ENCODE assay signal across 9 cellular contexts in genomic region chr17:42276359-42276608, GRCh38. TPM values are rescaled to one million over a fixed set of nuclear protein-coding genes. Genes with fewer than 3 reads are reported as not detected.
DNase-seq lines count a peak whose midpoint lies in the region; ATAC-seq, FAIRE-seq and TF ChIP-seq lines count a peak whose summit lies in the region.
"Had no signal": no experiment of that assay in that cellular context is flagged by ENCODE, and none has a peak within 500 bp of the region (broad histone marks: within the 10 kb centered on the region; RNA-seq: fewer than 3 reads in every experiment).

Gene STAT5B (minus strand): TSS chr17:42276391. CDS start chr17:42232127, 44,264 bp downstream.

- peak within 1 kb of the TSS; percentile 86 for H2AFZ ChIP-seq in astrocyte (ENCODE audit: low read depth, low read length)

- H3K4me1 Mint-ChIP-seq in CD8-positive, alpha-beta memory T cell = peaks cover 45 to 53% (median 49%) of the 10 kb centered on the region in 3 donors
- peaks cover 16% of the 10 kb centered on the region for H3K4me1 Mint-ChIP-seq in astrocyte (ENCODE audit: low read depth, unreplicated experiment)

- peak within 1 kb of the TSS; percentile 85 for H3K27ac ChIP-seq in CD8-positive, alpha-beta memory T cell (ENCODE audit: low read depth, low read length)
- peak within 1 kb of the TSS; percentile 75 for H3K27ac ChIP-seq in astrocyte (ENCODE audit: low read depth, low read length)

- H3K36me3 ChIP-seq in CD8-positive, alpha-beta memory T cell (ENCODE audit: insufficient read depth, low read length) = no peaks in the 10 kb centered on the region
- H3K36me3 ChIP-seq in astrocyte (ENCODE audit: insufficient read depth, low read length) = no peaks in the 10 kb centered on the region

- no peak for FAIRE-seq in astrocyte (lab: Jason Lieb, UNC)
- FAIRE-seq: endometrium had no signal

- no peaks in the 10 kb centered on the region for H3K27me3 Mint-ChIP-seq in CD8-positive, alpha-beta memory T cell
- peaks cover 9% of the 10 kb centered on the region for H3K27me3 Mint-ChIP-seq in astrocyte (ENCODE audit: low read depth, unreplicated experiment)

- H3K9me3 ChIP-seq in CD8-positive, alpha-beta memory T cell (ENCODE audit: low read length) = no peaks in the 10 kb centered on the region
- no peaks in the 10 kb centered on the region for H3K9me3 ChIP-seq in astrocyte (ENCODE audit: insufficient read depth, low read depth, low read length)

- CTCF ChIA-PET in CD8-positive, alpha-beta memory T cell (lab: Charles Lee) = no interaction called here

- H3K36me3 Mint-ChIP-seq in CD8-positive, alpha-beta memory T cell = peaks cover 0 to 16% (median 0%) of the 10 kb centered on the region in 3 donors
- no peaks in the 10 kb centered on the region for H3K36me3 Mint-ChIP-seq in astrocyte (ENCODE audit: low read depth, unreplicated experiment)

- ATAC-seq in GM19463 (IDR thresholded peaks at IDR 0.05; ENCODE audit: unreplicated experiment) (peak; percentile 75), HG03378 (IDR thresholded peaks at IDR 0.05; ENCODE audit: unreplicated experiment) (no peak)

- DNase-seq in CD8-positive, alpha-beta memory T cell = peak; percentile 56 to 81 (median 73)
- DNase-seq in KG1 (lab: John Stamatoyannopoulos, UW) = peak; percentile 18
- DNase-seq in astrocyte (ENCODE audit: low read depth) = peak; percentile 33
- DNase-seq in hepatic stellate cell (ENCODE audit: low spot score) = peak; percentile 88
- peak; percentile 66 for DNase-seq in putamen (ENCODE audit: low spot score)

- peaks cover 43% of the 10 kb centered on the region for H4K20me1 ChIP-seq in astrocyte (ENCODE audit: insufficient read depth, low read length)

- H3K9me3 Mint-ChIP-seq in CD8-positive, alpha-beta memory T cell = no peaks in the 10 kb centered on the region
- H3K9me3 Mint-ChIP-seq in astrocyte (ENCODE audit: unreplicated experiment) = no peaks in the 10 kb centered on the region

- H3K27me3 ChIP-seq in CD8-positive, alpha-beta memory T cell (ENCODE audit: insufficient read depth, low read length, poor library complexity, severe bottlenecking) = no peaks in the 10 kb centered on the region
- no peaks in the 10 kb centered on the region for H3K27me3 ChIP-seq in astrocyte (ENCODE audit: insufficient read depth, low read length)

- peaks cover 46% of the 10 kb centered on the region for H3K79me2 ChIP-seq in astrocyte (ENCODE audit: insufficient read depth, low read length)

- H3K4me3 Mint-ChIP-seq in CD8-positive, alpha-beta memory T cell = peak within 1 kb of the TSS; percentile 93 to 99 (median 98)
- H3K4me3 Mint-ChIP-seq in astrocyte (ENCODE audit: unreplicated experiment) = peak within 1 kb of the TSS; percentile 94

- no peak for TF ChIP-seq CTCF in astrocyte (IDR thresholded peaks at IDR 0.05; ENCODE audit: insufficient read depth, low read depth, low read length)

- peak within 1 kb of the TSS; percentile 94 to 99 (median 97) for H3K27ac Mint-ChIP-seq in CD8-positive, alpha-beta memory T cell
- H3K27ac Mint-ChIP-seq in astrocyte (ENCODE audit: unreplicated experiment) = peak within 1 kb of the TSS; percentile 88

- H3K4me1 ChIP-seq in CD8-positive, alpha-beta memory T cell (ENCODE audit: insufficient read depth, low read length) = peaks cover 47% of the 10 kb centered on the region
- peaks cover 16% of the 10 kb centered on the region for H3K4me1 ChIP-seq in astrocyte (ENCODE audit: insufficient read depth, low read length)

- peak within 1 kb of the TSS; percentile 99 for H3K4me2 ChIP-seq in astrocyte (ENCODE audit: low read length)

- peak within 1 kb of the TSS; percentile 85 for H3K9ac ChIP-seq in astrocyte (ENCODE audit: low read length)

- intact Hi-C loops in T-helper 2 cell treated with Interferon-gamma antibody and Interleukin-4, amounts not matched to agents 100 ng/mL and 5 ng/mL, for 36 hours (cut with micrococcal nuclease) = no loop called here

- POLR2A ChIA-PET in CD8-positive, alpha-beta memory T cell (lab: Charles Lee) = interaction anchor here (1.0 to 5.3 kb wide), 3 partner anchors 9 to 26 kb away, joined by 4 to 47 read pairs (median 42); partner anchors contain the start of gene STAT5A

- H3K4me3 ChIP-seq in CD8-positive, alpha-beta memory T cell (ENCODE audit: low read length) = peak within 1 kb of the TSS; percentile 75
- peak within 1 kb of the TSS; percentile 76 for H3K4me3 ChIP-seq in astrocyte (ENCODE audit: insufficient read depth, low read depth, low read length)

RNA-seq across cellular contexts. Expression of gene STAT5B, which starts in this region (rescaled TPM):
- 100 to 1,000 TPM; 124 to 132 TPM for total RNA-seq in CD8-positive, alpha-beta memory T cell
- 108 TPM for polyA plus RNA-seq in CD8-positive, alpha-beta memory T cell
- 147 and 149 TPM in 2 replicates for total RNA-seq in T-helper 2 cell treated with Interferon-gamma antibody and Interleukin-4, amounts not matched to agents 100 ng/mL and 5 ng/mL, for 36 hours
- total RNA-seq in astrocyte = 23.1 and 23.7 TPM in 2 replicates

Comparison
In these comparisons a context has a peak if more than half of its experiments do, and no peak if none do; other contexts are left out.
1. DNase-seq: peak in every context shown above with its lines; median percentile 88 in hepatic stellate cell; 73 in CD8-positive, alpha-beta memory T cell; 66 in putamen; 33 in astrocyte; 18 in KG1.